Comparison of ENCODE assay signal across 8 cellular contexts in the genomic region with DNA sequence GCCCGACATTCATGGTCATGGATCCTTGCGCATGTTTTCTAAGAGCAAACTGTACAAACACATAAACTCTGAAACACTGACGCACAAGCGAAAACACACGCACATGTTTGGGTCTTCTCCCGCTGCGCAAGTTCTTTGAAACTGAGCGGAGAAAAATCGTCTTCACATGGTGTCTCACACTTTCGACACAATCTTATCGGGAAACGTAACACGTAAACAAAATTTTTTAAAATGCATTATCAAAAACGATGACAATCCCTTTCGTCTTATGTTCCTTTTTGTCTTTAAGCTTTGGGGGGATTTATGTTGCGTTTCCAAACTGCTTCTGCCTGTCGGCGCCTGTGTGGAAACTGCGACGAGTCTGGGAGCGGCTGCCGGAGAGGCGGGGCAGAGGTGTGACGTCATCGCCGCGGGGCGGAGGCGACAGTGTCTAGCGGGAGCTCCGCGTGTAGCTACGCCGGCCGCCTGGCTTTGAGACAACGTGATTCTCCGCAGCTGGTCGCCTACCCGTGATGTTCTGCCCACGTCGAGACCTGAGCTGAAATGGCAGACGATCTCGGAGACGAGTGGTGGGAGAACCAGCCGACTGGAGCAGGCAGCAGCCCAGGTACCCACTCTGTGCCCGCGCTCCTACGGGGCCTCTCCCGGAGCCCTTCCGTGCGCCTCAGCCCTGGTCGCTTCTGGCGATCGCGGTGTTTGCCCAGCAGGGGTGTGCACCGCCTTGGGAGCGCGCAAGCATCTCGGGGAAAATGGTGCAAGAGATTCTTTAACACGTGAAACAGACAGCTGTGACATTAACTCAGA. TPM values are rescaled to one million over a fixed set of nuclear protein-coding genes. Genes with fewer than 3 reads are reported as not detected.
A peak's percentile ranks its signal among the peaks of the same experiment; 100 is the strongest.
DNase-seq lines count a peak whose midpoint lies in the region; ATAC-seq and TF ChIP-seq lines count a peak whose summit lies in the region.

Gene CMSS1 (plus strand): TSS at position 426 of the 804 bp plus-strand sequence.

- no peaks in the 10 kb centered on the region for H3K36me3 Mint-ChIP-seq in chondrocyte (ENCODE audit: low read depth)

- DNase-seq in BE2C (peak; percentile 97), NCI-H510A treated with DMSO at 0.1 percent for 48 hours (lab: John Stamatoyannopoulos, UW) (peak; percentile 77), chondrocyte (ENCODE audit: low spot score) (peak; percentile 98), kidney epithelial cell (ENCODE audit: low read depth) (peak; percentile 53)
- peak; percentile 93 to 94 for DNase-seq in activated CD4-positive, alpha-beta T cell treated with anti-CD3 and anti-CD28 coated beads for 24 hours (ENCODE audit: low read depth in 2 of 2)
- peak; percentile 91 to 95 for DNase-seq in stimulated activated CD4-positive, alpha-beta T cell treated with anti-CD3 and anti-CD28 coated beads, Interleukin-15, amount 100 ng/mL, for 48 hours (ENCODE audit: low read depth in 2 of 2)

- H3K27me3 ChIP-seq in BE2C (no peaks in the 10 kb centered on the region), kidney epithelial cell (ENCODE audit: control insufficient read depth, insufficient read depth, low read length) (no peaks in the 10 kb centered on the region)

- H3K4me1 ChIP-seq in BE2C: peaks cover 12% of the 10 kb centered on the region

- peaks cover 32% of the 10 kb centered on the region for H3K4me1 Mint-ChIP-seq in chondrocyte (ENCODE audit: low read depth)

- H3K9me3 ChIP-seq in BE2C: no peaks in the 10 kb centered on the region

- TF ChIP-seq CTCF in BE2C (IDR thresholded peaks at IDR 0.05; ENCODE audit: low read depth, low read length) (peak; percentile 30; the same call in 1 of the 2 replicates), chondrocyte (IDR thresholded peaks at IDR 0.05) (peak; percentile 53), kidney epithelial cell (IDR thresholded peaks at IDR 0.05; ENCODE audit: insufficient read depth, low read length, poor library complexity, severe bottlenecking) (peak; percentile 37)

- H3K4me3 ChIP-seq in BE2C (ENCODE audit: low read depth, low read length) (peak within 1 kb of the TSS; percentile 79), kidney epithelial cell (ENCODE audit: low read depth, low read length) (peak within 1 kb of the TSS; percentile 81)

- H3K27ac Mint-ChIP-seq in chondrocyte (ENCODE audit: unreplicated experiment): peak within 1 kb of the TSS; percentile 100

- peak; percentile 98 for ATAC-seq in HG03439 (IDR thresholded peaks at IDR 0.05; ENCODE audit: unreplicated experiment)

- H3K27me3 Mint-ChIP-seq in chondrocyte (ENCODE audit: low read depth): no peaks in the 10 kb centered on the region

- peak within 1 kb of the TSS; percentile 96 for H3K4me3 Mint-ChIP-seq in chondrocyte (ENCODE audit: unreplicated experiment)

- H3K36me3 ChIP-seq in BE2C: no peaks in the 10 kb centered on the region
- no peaks in the 10 kb centered on the region for H3K36me3 ChIP-seq in kidney epithelial cell (ENCODE audit: control insufficient read depth, insufficient read depth, low read length)

- no peaks in the 10 kb centered on the region for H3K9me3 Mint-ChIP-seq in chondrocyte (ENCODE audit: low read depth)

- peak; percentile 78 for TF ChIP-seq POLR2A in GM19193 (IDR thresholded peaks at IDR 0.05; ENCODE audit: extremely low read depth, insufficient read depth, insufficient read length)

RNA-seq across cellular contexts. Expression of gene CMSS1, which starts in this region (rescaled TPM):
- polyA plus RNA-seq in BE2C (2012; ENCODE audit: insufficient read depth, insufficient read length, low read depth): 190 TPM
- total RNA-seq in chondrocyte: 19.5 to 57.6 TPM (median 22.3 TPM) in 3 replicates
- total RNA-seq in kidney epithelial cell: 24.8 and 36.9 TPM in 2 replicates

Comparison
In these comparisons a context has a peak if more than half of its experiments do, and no peak if none do; other contexts are left out.
1. Peak in every context shown above with its lines: DNase-seq, ATAC-seq and H3K4me3 ChIP-seq.